Comparison of ENCODE assay signal across 9 cellular contexts in the genomic region with DNA sequence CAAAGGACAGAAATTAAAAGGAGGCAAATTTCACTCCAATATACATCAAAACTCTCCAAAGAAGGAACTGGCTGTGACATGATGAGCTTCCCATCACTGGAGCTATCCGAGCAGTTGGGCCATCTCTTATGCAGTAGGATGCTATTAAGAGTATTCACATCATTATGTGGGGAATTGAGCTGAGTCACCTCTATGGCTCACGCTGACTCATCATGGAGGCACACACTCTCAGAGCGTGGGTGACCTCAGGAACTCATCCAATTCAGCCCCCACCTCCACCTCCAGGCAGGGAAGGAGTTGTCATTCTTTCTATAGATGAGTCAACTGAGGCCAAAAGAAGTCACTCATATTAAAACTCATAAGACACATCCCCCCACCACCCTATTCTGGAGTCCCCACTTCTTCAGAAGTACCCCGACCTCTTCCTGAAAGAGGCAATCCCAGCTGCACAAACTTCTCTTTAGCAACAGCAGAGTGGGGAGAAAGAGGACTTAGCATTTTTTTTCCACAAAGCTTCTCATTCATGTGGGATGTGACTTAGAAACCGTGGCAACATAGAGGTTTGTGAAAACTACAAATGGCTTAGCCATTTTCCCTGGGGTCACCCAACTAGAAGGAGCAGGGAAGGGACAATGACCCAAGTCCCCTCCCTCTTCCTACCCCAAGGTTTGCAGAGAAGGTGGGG. TPM values are rescaled to one million over a fixed set of nuclear protein-coding genes. Genes with fewer than 3 reads are reported as not detected.
DNase-seq lines count a peak whose midpoint lies in the region; ATAC-seq and TF ChIP-seq lines count a peak whose summit lies in the region.
"Had no signal": no experiment of that assay in that cellular context is flagged by ENCODE, and none has a peak within 500 bp of the region (broad histone marks: within the 10 kb centered on the region; RNA-seq: fewer than 3 reads in every experiment).

No MANE protein-coding gene starts in this region.

- no peak overlapping the region for H2AFZ ChIP-seq in PC-9

- ATAC-seq in GM21381 (IDR thresholded peaks at IDR 0.05; ENCODE audit: unreplicated experiment) (peak; percentile 53), GM21390 (IDR thresholded peaks at IDR 0.05; ENCODE audit: unreplicated experiment) (no peak), GM21447 (IDR thresholded peaks at IDR 0.05; ENCODE audit: unreplicated experiment) (no peak)

- H3K27me3 ChIP-seq in A673 (replicated peaks; ENCODE audit: insufficient read depth, low read depth, low read length, poor library complexity) (no peaks in the 10 kb centered on the region), PC-9 (ENCODE audit: insufficient read depth, low read depth) (no peaks in the 10 kb centered on the region)

- POLR2A ChIA-PET in A673 (lab: Charles Lee; ENCODE audit: low non-redundant PET) = interaction anchor here (0.6 kb wide), 1 partner anchor 1185 kb away, joined by 3 read pairs; no protein-coding TSS in a partner anchor
- POLR2A ChIA-PET in PC-9 (lab: Charles Lee; ENCODE audit: unreplicated experiment) = interaction anchor here (0.6 kb wide), 2 partner anchors 216 to 1089 kb away, joined by 4 to 9 read pairs; no protein-coding TSS in a partner anchor

- no peaks in the 10 kb centered on the region for H3K36me3 ChIP-seq in A673 (ENCODE audit: insufficient read depth, low read length, poor library complexity, severe bottlenecking)
- H3K36me3 ChIP-seq in PC-9 (ENCODE audit: low read depth) = no peaks in the 10 kb centered on the region

- H3K79me2 ChIP-seq in PC-9 (ENCODE audit: low read depth) = no peaks in the 10 kb centered on the region

- intact Hi-C loops in A673 (cut with micrococcal nuclease; ENCODE audit: unreplicated experiment) = no loop called here
- intact Hi-C loops in PC-9 (cut with micrococcal nuclease; ENCODE audit: unreplicated experiment) = loop anchor here (1.0 to 5.0 kb wide), 3 partner anchors 35 to 236 kb away; no protein-coding TSS in a partner anchor

- DNase-seq in A673 (ENCODE audit: low spot score) (peak; percentile 65), PC-9 (peak; percentile 79 to 92), epidermal melanocyte (ENCODE audit: insufficient read length, low spot score) (peak; percentile 56), HuH-7.5 (ENCODE audit: low spot score) (no peak)
- DNase-seq in stimulated activated CD4-positive, alpha-beta T cell treated with anti-CD3 and anti-CD28 coated beads, Interleukin-1b, Interleukin-23, amount 100 ng/mL, for 4 hours (ENCODE audit: low read depth in 2 of 2) = peak; percentile 10 to 22
- DNase-seq: activated naive CD8-positive, alpha-beta T cell treated with anti-CD3 and anti-CD28 coated beads, Interleukin-2, amount 10 ng/mL, durations not matched to agents 7 days and 5 days had no signal

- peak overlapping the region; percentile 58 for H3K4me2 ChIP-seq in PC-9

- H3K9me3 ChIP-seq in A673 (ENCODE audit: low read depth, low read length, poor library complexity, severe bottlenecking) = no peaks in the 10 kb centered on the region
- no peaks in the 10 kb centered on the region for H3K9me3 ChIP-seq in PC-9 (ENCODE audit: insufficient read depth, low read depth)

- TF ChIP-seq CTCF in A673 (conservative IDR thresholded peaks at IDR 0.05; ENCODE audit: low read depth, low read length) (no peak), PC-9 (conservative IDR thresholded peaks at IDR 0.05) (no peak)

- H3K4me3 ChIP-seq in A673 (ENCODE audit: low read depth, low read length, poor library complexity, severe bottlenecking) = no peak overlapping the region
- no peak overlapping the region for H3K4me3 ChIP-seq in PC-9

- H3K27ac ChIP-seq in A673 (ENCODE audit: low read depth, low read length, poor library complexity, severe bottlenecking) (no peak overlapping the region), PC-9 (peak overlapping the region; percentile 84)

- CTCF ChIA-PET in A673 (lab: Charles Lee) = interaction anchor here (0.5 to 1.3 kb wide), 3 partner anchors 15 to 1086 kb away, joined by 3 read pairs; no protein-coding TSS in a partner anchor
- CTCF ChIA-PET in PC-9 (lab: Charles Lee) = interaction anchor here (0.6 to 1.3 kb wide), 3 partner anchors 70 to 982 kb away, joined by 3 read pairs; no protein-coding TSS in a partner anchor

- H3K9me2 ChIP-seq in PC-9 (ENCODE audit: insufficient read depth) = no peaks in the 10 kb centered on the region

- no TSS peak for BruUV-seq in A673 (replicated peaks; lab: Mats Ljungman, UMichigan)
- BruUV-seq in PC-9 (replicated peaks; lab: Mats Ljungman, UMichigan) = no TSS peak

- no peaks in the 10 kb centered on the region for H4K20me1 ChIP-seq in PC-9 (ENCODE audit: insufficient read depth)

- no peaks in the 10 kb centered on the region for H3K4me1 ChIP-seq in A673 (ENCODE audit: insufficient read depth, low read length, poor library complexity, severe bottlenecking)
- H3K4me1 ChIP-seq in PC-9 (replicated peaks; ENCODE audit: insufficient read depth) = peaks cover 55% of the 10 kb centered on the region

- peaks cover 41% of the 10 kb centered on the region for H3F3A ChIP-seq in PC-9 (ENCODE audit: insufficient read depth, low read depth)

RNA-seq across cellular contexts. Expression of a gene that starts 32.5 kb away (rescaled TPM):
- total RNA-seq in A673 (2021) (not detected in 2 replicates), PC-9 (2021) (not detected in 2 replicates)
- total RNA-seq: activated naive CD8-positive, alpha-beta T cell treated with anti-CD3 and anti-CD28 coated beads, Interleukin-2, amount 10 ng/mL, durations not matched to agents 7 days and 5 days had no signal
